1 cellular context compared by ENCODE assay signal in the genomic region with DNA sequence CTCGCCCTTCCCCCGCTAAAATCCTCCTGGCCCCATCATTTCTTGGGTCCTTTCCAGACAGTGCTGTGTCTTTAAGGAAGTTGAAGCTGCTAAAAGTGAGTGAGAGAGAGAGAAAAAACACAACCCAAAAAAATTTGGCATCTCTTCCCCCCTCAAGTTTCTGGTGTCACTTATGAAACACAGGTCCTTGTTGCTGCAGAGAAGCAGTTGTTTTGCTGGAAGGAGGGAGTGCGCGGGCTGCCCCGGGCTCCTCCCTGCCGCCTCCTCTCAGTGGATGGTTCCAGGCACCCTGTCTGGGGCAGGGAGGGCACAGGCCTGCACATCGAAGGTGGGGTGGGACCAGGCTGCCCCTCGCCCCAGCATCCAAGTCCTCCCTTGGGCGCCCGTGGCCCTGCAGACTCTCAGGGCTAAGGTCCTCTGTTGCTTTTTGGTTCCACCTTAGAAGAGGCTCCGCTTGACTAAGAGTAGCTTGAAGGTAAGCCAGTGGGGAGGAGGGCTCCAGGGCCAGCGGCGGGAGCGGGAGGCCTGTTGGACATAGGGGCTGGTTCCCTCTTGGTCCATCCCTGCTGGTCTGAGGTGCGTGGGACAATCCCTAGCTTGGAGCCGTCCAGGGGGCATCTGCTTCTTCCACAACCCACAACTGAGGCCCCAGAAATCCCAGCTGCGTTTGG.
TF ChIP-seq lines count a peak whose summit lies in the region.

A gene with protein sequence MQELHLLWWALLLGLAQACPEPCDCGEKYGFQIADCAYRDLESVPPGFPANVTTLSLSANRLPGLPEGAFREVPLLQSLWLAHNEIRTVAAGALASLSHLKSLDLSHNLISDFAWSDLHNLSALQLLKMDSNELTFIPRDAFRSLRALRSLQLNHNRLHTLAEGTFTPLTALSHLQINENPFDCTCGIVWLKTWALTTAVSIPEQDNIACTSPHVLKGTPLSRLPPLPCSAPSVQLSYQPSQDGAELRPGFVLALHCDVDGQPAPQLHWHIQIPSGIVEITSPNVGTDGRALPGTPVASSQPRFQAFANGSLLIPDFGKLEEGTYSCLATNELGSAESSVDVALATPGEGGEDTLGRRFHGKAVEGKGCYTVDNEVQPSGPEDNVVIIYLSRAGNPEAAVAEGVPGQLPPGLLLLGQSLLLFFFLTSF (plus strand): TSS at position 166 of the 671 bp plus-strand sequence. CDS start 1,149 bp downstream, outside the sequence.

TF ChIP-seq in H1, 55 proteins besides CTCF, POLR2A, EP300 and RAD21:
- TF ChIP-seq CTBP2 (IDR thresholded peaks at IDR 0.05; ENCODE audit: borderline replicate concordance, insufficient read depth, insufficient read length, low read length) = no peak
- no peak for TF ChIP-seq EZH2 (IDR thresholded peaks at IDR 0.05; ENCODE audit: low read depth, low read length, severe bottlenecking)
- no peak for TF ChIP-seq BACH1 (IDR thresholded peaks at IDR 0.05; ENCODE audit: low read length)
- no peak for TF ChIP-seq SIX5 (IDR thresholded peaks at IDR 0.05; ENCODE audit: low read depth, low read length)
- no peak for TF ChIP-seq ZNF274 (IDR thresholded peaks at IDR 0.05; ENCODE audit: borderline replicate concordance, extremely low read depth, low read length)
- TF ChIP-seq CEBPB (IDR thresholded peaks at IDR 0.05; ENCODE audit: low read depth, low read length) = no peak
- TF ChIP-seq GABPA (IDR thresholded peaks at IDR 0.05; ENCODE audit: borderline replicate concordance, insufficient read depth, low read length) = no peak
- TF ChIP-seq, protein P1, sequence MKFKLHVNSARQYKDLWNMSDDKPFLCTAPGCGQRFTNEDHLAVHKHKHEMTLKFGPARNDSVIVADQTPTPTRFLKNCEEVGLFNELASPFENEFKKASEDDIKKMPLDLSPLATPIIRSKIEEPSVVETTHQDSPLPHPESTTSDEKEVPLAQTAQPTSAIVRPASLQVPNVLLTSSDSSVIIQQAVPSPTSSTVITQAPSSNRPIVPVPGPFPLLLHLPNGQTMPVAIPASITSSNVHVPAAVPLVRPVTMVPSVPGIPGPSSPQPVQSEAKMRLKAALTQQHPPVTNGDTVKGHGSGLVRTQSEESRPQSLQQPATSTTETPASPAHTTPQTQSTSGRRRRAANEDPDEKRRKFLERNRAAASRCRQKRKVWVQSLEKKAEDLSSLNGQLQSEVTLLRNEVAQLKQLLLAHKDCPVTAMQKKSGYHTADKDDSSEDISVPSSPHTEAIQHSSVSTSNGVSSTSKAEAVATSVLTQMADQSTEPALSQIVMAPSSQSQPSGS (IDR thresholded peaks at IDR 0.05; ENCODE audit: low read length) = no peak
- no peak for TF ChIP-seq KDM1A (IDR thresholded peaks at IDR 0.05; ENCODE audit: borderline replicate concordance, low read length)
- no peak for TF ChIP-seq GTF2F1 (IDR thresholded peaks at IDR 0.05; ENCODE audit: borderline replicate concordance, low read depth, low read length)
- no peak for TF ChIP-seq CHD2 (IDR thresholded peaks at IDR 0.05; ENCODE audit: low read length)
- no peak for TF ChIP-seq SRF (IDR thresholded peaks at IDR 0.05; ENCODE audit: low read depth, low read length)
